ENCODE assay signal across 35 cellular contexts in the genomic region with DNA sequence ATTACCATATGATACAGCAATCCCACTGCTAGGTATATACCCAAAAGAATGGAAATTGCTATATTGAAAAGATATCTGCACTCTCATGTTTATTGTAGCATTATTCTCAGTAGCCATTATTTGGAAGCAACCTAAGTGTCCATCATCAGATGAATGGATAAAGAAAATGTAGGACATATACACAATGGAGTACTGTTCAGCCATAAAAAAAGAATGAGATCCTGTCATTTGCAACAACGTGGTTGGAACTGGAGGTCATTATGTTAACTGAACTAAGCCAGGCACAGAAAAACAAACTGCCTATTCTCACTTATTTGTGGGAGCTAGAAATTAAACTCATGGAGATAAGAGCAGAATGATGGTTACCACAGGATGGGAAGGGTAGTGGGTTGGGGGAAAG.
"Had no signal": no experiment of that assay in that cellular context is flagged by ENCODE, and none has a peak within 500 bp of the region (broad histone marks: within the 10 kb centered on the region; RNA-seq: fewer than 3 reads in every experiment).

No MANE protein-coding gene starts in this region.

- ATAC-seq: activated T-cell treated with anti-CD3 and anti-CD28 coated beads, Interleukin-2, amount 50 U/mL, for 72 hours; activated T-helper 17 cell treated with anti-CD3 and anti-CD28 coated beads, Interleukin-2, amount 50 U/mL, for 72 hours; PC-3; SK-N-SH treated with all-trans-retinoic acid at 6 μM for 48 hours; T-cell; T-helper 17 cell had no signal

- H3K27me3 ChIP-seq: ascending aorta, MG63, Peyer's patch, SJSA1 had no signal

- H3K4me1 ChIP-seq: Peyer's patch, SJSA1 had no signal

- H3K27ac ChIP-seq: ascending aorta, Peyer's patch, SJSA1, VCaP had no signal

- DNase-seq: activated B cell treated with CpG ODN at 0.5 μM for 24 hours; activated CD4-positive, alpha-beta memory T cell treated with anti-CD3 and anti-CD28 coated beads for 36 hours; activated CD4-positive, alpha-beta T cell treated with anti-CD3 and anti-CD28 coated beads for 4 hours; activated CD4-positive, alpha-beta T cell treated with anti-CD3 and anti-CD28 coated beads, Interleukin-2, amount 50 U/mL, for 1 hour; activated CD4-positive, CD25-positive, alpha-beta regulatory T cell treated with anti-CD3 and anti-CD28 coated beads, Interleukin-2, amount 50 U/mL, for 72 hours; activated CD8-positive, alpha-beta memory T cell treated with anti-CD3 and anti-CD28 coated beads, Interleukin-2, amount 50 U/mL, for 48 hours; activated gamma-delta T cell; activated naive CD4-positive, alpha-beta T cell treated with Interleukin-2 at 50 U/mL for 16 hours; activated naive CD8-positive, alpha-beta T cell treated with anti-CD3 and anti-CD28 coated beads, Interleukin-2, amount 10 ng/mL, durations not matched to agents 7 days and 5 days; activated T-cell treated with anti-CD3 and anti-CD28 coated beads, Interleukin-2, amount 50 U/mL, for 1 hour; activated T-cell treated with anti-CD3 and anti-CD28 coated beads, Interleukin-2, amount 50 U/mL, for 72 hours; amygdala; Kasumi-1; KG1; MG63; NCI-H1048; NCI-H1105 treated with DMSO at 0.1 percent for 48 hours; NCI-H1436; NCI-H1694; NCI-H1930; NCI-H2081 treated with DMSO at 0.1 percent for 48 hours; NCI-H226; NCI-H446 treated with DMSO at 0.1 percent for 48 hours; NCI-H524; PC-3; Peyer's patch; RPMI8226; SHP77 treated with DMSO at 0.1 percent for 48 hours; T-cell; T-helper 17 cell had no signal

- H3K9me3 ChIP-seq: ascending aorta, Peyer's patch, SJSA1 had no signal

- H3K36me3 ChIP-seq: ascending aorta, Peyer's patch, SJSA1 had no signal

- H3K4me3 ChIP-seq: ascending aorta, MG63, Peyer's patch, SJSA1 had no signal
